Comparison of ENCODE assay signal across 29 cellular contexts in genomic region chr12:29731556-29731955, GRCh38. TPM values are rescaled to one million over a fixed set of nuclear protein-coding genes. Genes with fewer than 3 reads are reported as not detected.
DNase-seq lines count a peak whose midpoint lies in the region; ATAC-seq, FAIRE-seq and TF ChIP-seq lines count a peak whose summit lies in the region.
"Had no signal": no experiment of that assay in that cellular context is flagged by ENCODE, and none has a peak within 500 bp of the region (broad histone marks: within the 10 kb centered on the region; RNA-seq: fewer than 3 reads in every experiment).

No MANE protein-coding gene starts in this region.

- WGBS in sigmoid colon, 2 donors = 69 to 75% methylated on average over 2 of the region's 2 CpGs

- DNase-seq in fibroblast of peridontal ligament (ENCODE audit: extremely low read depth) (peak; percentile 48), sigmoid colon (no peak), kidney (no peak)
- no peak for DNase-seq in stimulated activated CD4-positive, alpha-beta T cell treated with anti-CD3 and anti-CD28 coated beads, Interleukin-12 subunit alpha, Interleukin-12 subunit beta, amount 100 ng/mL, for 4 hours
- no peak for DNase-seq in stimulated activated naive CD4-positive, alpha-beta T cell treated with Interleukin-2 at 50 U/mL for 16 hours (lab: John Stamatoyannopoulos, UW)
- DNase-seq: AML-193; CD4-positive, alpha-beta T cell; DMS53; Kasumi-1; MV-4-11; NCI-H1105; NCI-H1436 treated with DMSO at 0.1 percent for 48 hours; NCI-H2081; NCI-H2227 treated with DMSO at 0.1 percent for 48 hours; NCI-H510A; NCI-H69; OCI-M1; Peyer's patch; SIG-M5 had no signal

- no peak for TF ChIP-seq EP300 in sigmoid colon (IDR thresholded peaks at IDR 0.05)

- H3K36me3 ChIP-seq in ACC112 (ENCODE audit: insufficient read depth, low read length) (peaks cover 23% of the 10 kb centered on the region; the same call in 1 of the 2 replicates), sigmoid colon (no peaks in the 10 kb centered on the region), kidney (ENCODE audit: control insufficient read depth in 1 of 2, insufficient read depth in 2 of 2, low read length in 2 of 2) (no peaks in the 10 kb centered on the region)
- H3K36me3 ChIP-seq: BLaER1 treated with 17β-estradiol and CSF1 and Interleukin-3, amounts not matched to agents 10 nM and 100 nM; Peyer's patch had no signal

- H3K79me2 ChIP-seq in ACC112 (ENCODE audit: control insufficient read depth, insufficient read depth, low read length, unreplicated experiment) = peaks cover 63% of the 10 kb centered on the region

- intact Hi-C loops in sigmoid colon (cut with DNase I) = no loop called here
- intact Hi-C loops in kidney (cut with DNase I) = no loop called here

- TF ChIP-seq CTCF in VCaP (conservative IDR thresholded peaks at IDR 0.05) (no peak), sigmoid colon (IDR thresholded peaks at IDR 0.05) (no peak), kidney (IDR thresholded peaks at IDR 0.05; ENCODE audit: borderline replicate concordance, extremely low read depth, insufficient read depth) (no peak)

- TF ChIP-seq POLR2A in sigmoid colon (IDR thresholded peaks at IDR 0.05) = no peak

- H3K27me3 ChIP-seq in ACC112 (ENCODE audit: insufficient read depth, low read length) = no peaks in the 10 kb centered on the region
- H3K27me3 ChIP-seq in sigmoid colon = no peaks in the 10 kb centered on the region
- H3K27me3 ChIP-seq: BLaER1 treated with 17β-estradiol and CSF1 and Interleukin-3, amounts not matched to agents 10 nM and 100 nM; Peyer's patch had no signal

- H3K4me3 ChIP-seq in ACC112 (ENCODE audit: low read depth, low read length) (no peak overlapping the region), sigmoid colon (no peak overlapping the region), kidney (ENCODE audit: low read length in 2 of 2) (no peak overlapping the region)
- H3K4me3 ChIP-seq: BLaER1 treated with 17β-estradiol and CSF1 and Interleukin-3, amounts not matched to agents 10 nM and 100 nM; K562; Peyer's patch had no signal

- ATAC-seq in HG03520 (IDR thresholded peaks at IDR 0.05; ENCODE audit: unreplicated experiment) = no peak
- ATAC-seq: HepG2, K562 had no signal

- peak overlapping the region; percentile 75 for H3K27ac ChIP-seq in ACC112 (ENCODE audit: low read depth, low read length)
- H3K27ac ChIP-seq in VCaP = peak overlapping the region; percentile 25; the same call in 1 of the 2 replicates
- peak overlapping the region in 3 of 4 donors; percentile 58 to 74 (median 67) for H3K27ac ChIP-seq in sigmoid colon
- no peak overlapping the region for H3K27ac ChIP-seq in kidney (ENCODE audit: low read depth in 2 of 2, low read length in 2 of 2)
- H3K27ac ChIP-seq: Peyer's patch had no signal

- H3K4me1 ChIP-seq in ACC112 (ENCODE audit: control insufficient read depth, insufficient read depth, low read length, unreplicated experiment) (peaks cover 44% of the 10 kb centered on the region), sigmoid colon (peaks cover 0 to 93% (median 88%) of the 10 kb centered on the region in 4 donors), kidney (ENCODE audit: control insufficient read depth in 1 of 2, insufficient read depth in 1 of 2, low read depth in 1 of 2, low read length in 2 of 2) (peaks cover 0 to 6% of the 10 kb centered on the region in 2 donors)

- no peak for FAIRE-seq in kidney (lab: Jason Lieb, UNC)
- FAIRE-seq: GM18507, H54, HepG2, K562 had no signal

- H3K9me3 ChIP-seq in sigmoid colon (no peaks in the 10 kb centered on the region), kidney (ENCODE audit: control insufficient read depth in 1 of 2, low read length in 2 of 2) (no peaks in the 10 kb centered on the region)
- H3K9me3 ChIP-seq: BLaER1 treated with 17β-estradiol and CSF1 and Interleukin-3, amounts not matched to agents 10 nM and 100 nM; Peyer's patch; SK-N-SH had no signal

- no peak overlapping the region for H3K9ac ChIP-seq in kidney (ENCODE audit: low read length in 2 of 2)
- H3K9ac ChIP-seq: BLaER1 treated with 17β-estradiol and CSF1 and Interleukin-3, amounts not matched to agents 10 nM and 100 nM; SK-N-SH had no signal

- H2AFZ ChIP-seq in ACC112 (ENCODE audit: low read length, unreplicated experiment) = no peak overlapping the region

RNA-seq across cellular contexts. Expression of gene TMTC1, which starts 52.2 kb away (rescaled TPM):
- total RNA-seq in sigmoid colon (10 to 100 TPM; 61.5 to 77.5 (median 70.2) TPM), kidney (58.8 TPM)
- polyA plus RNA-seq in sigmoid colon (1 to 10 TPM in 2 of 3 donors, under 1 TPM in 1; 0.46 to 5.2 (median 3.6) TPM), kidney (ENCODE audit: insufficient read depth, low read depth, low replicate concordance) (10.9 TPM)
- total RNA-seq: CD4-positive, alpha-beta T cell; G401 had no signal

Comparison
In these comparisons a context has a peak if more than half of its experiments do, and no peak if none do; other contexts are left out.
1. H3K27ac ChIP-seq: peak in ACC112 (single experiment), VCaP (single experiment) and sigmoid colon (3 of 4); none in kidney (0 of 2).